In the genomic region with DNA sequence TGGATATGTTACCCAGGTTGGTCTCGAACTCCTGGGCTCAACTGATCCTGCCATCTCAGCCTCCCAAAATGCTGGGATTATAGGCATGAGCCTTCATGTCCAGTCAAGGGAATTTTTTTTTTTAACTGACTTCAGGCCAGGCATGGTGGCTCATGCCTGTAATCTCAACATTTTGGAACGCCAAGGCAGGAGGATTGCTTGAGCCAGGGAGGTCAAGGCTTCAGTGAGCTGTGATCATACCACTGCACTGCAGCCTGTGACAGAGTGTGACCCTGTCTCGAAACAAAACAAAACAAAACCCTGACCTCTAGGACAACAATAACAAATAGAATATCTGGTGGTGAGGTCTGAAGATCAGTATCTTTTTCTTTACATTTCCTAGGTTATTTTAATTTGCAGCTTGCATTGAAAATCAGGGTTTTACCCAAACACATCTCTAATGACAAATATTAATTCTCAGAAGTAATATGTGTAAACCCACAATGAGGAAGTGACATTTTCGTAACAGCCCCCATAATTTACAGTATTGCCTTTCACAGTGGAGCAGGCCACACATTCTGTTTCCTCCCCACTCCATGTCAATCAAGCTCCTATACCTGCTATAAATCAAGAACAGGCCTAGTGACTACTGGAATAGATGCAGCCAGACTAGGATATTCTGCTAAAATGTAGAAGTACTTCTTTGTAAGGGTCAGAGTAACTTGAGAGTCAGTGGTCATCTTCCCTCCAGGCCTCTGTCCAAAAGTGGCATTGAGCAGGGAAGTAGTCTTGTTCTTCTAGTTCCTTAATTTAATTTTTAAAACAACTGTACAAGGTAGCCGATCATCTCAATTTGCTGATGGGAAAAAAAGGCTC, we compare ENCODE assay signal across 10 cellular contexts. TPM values are rescaled to one million over a fixed set of nuclear protein-coding genes. Genes with fewer than 3 reads are reported as not detected.
DNase-seq lines count a peak whose midpoint lies in the region; ATAC-seq and TF ChIP-seq lines count a peak whose summit lies in the region.
"Had no signal": no experiment of that assay in that cellular context is flagged by ENCODE, and none has a peak within 500 bp of the region (broad histone marks: within the 10 kb centered on the region; RNA-seq: fewer than 3 reads in every experiment).

No MANE protein-coding gene starts in this region.

- H3K27ac ChIP-seq in right lobe of liver = peak overlapping the region; percentile 58 to 85 (median 85)

- ATAC-seq in GM18517 (IDR thresholded peaks at IDR 0.05; ENCODE audit: unreplicated experiment) (peak; percentile 78), GM21723 (IDR thresholded peaks at IDR 0.05; ENCODE audit: unreplicated experiment) (peak; percentile 86), HG03469 (IDR thresholded peaks at IDR 0.05; ENCODE audit: unreplicated experiment) (peak; percentile 76), right lobe of liver (peak; percentile 67 to 70 (median 67))

- peak in 2 of 3 donors; percentile 33 to 76 for DNase-seq in right lobe of liver
- DNase-seq in NK-92 (lab: John Stamatoyannopoulos, UW; ENCODE audit: unreplicated experiment) = no peak
- DNase-seq in NCI-H2029 (lab: John Stamatoyannopoulos, UW) = no peak
- DNase-seq in activated T-cell treated with anti-CD3 and anti-CD28 coated beads, Interleukin-2, amount 50 U/mL, for 48 hours = no peak
- DNase-seq in middle frontal gyrus (ENCODE audit: extremely low spot score, low spot score) = no peak
- DNase-seq: foreskin melanocyte had no signal

- H3K4me3 ChIP-seq in right lobe of liver = no peak overlapping the region

- peaks cover 0 to 36% (median 12%) of the 10 kb centered on the region in 4 donors for H3K4me1 ChIP-seq in right lobe of liver

- intact Hi-C loops in right lobe of liver (cut with DNase I) = loop anchor here (10.0 kb wide), 1 partner anchor 54 kb away; no protein-coding TSS in a partner anchor

- no peaks in the 10 kb centered on the region for H3K36me3 ChIP-seq in right lobe of liver

- TF ChIP-seq CTCF in right lobe of liver (IDR thresholded peaks at IDR 0.05) = no peak

- H3K9me3 ChIP-seq in right lobe of liver = no peaks in the 10 kb centered on the region

- no peaks in the 10 kb centered on the region for H3K27me3 ChIP-seq in right lobe of liver

- no peak for TF ChIP-seq POLR2A in right lobe of liver (IDR thresholded peaks at IDR 0.05)

- WGBS in right lobe of liver (ENCODE audit: insufficient coverage, low coverage, low lambda C conversion rate, missing lambda C conversion rate) = 17% methylated on average over 5 of the region's 5 CpGs

RNA-seq across cellular contexts. Expression of gene ECHDC3, which starts 43.3 kb away (rescaled TPM):
- total RNA-seq in right lobe of liver = 100 to 1,000 TPM in 5 of 6 experiments, 10 to 100 TPM in 1; 85.0 to 304 (median 130) TPM
- total RNA-seq: M059J had no signal

Comparison
In these comparisons a context has a peak if more than half of its experiments do, and no peak if none do; other contexts are left out.
1. DNase-seq: peak in right lobe of liver (2 of 3); none in NK-92 (single experiment), NCI-H2029 (single experiment), activated T-cell treated with anti-CD3 and anti-CD28 coated beads, Interleukin-2, amount 50 U/mL, for 48 hours (0 of 2) and middle frontal gyrus (single experiment).
2. Peak in every context shown above with its lines, with median percentiles within 50 percentile points of each other: ATAC-seq.